Comparison of ENCODE assay signal across 12 cellular contexts in genomic region chr15:96343529-96344072, GRCh38. TPM values are rescaled to one million over a fixed set of nuclear protein-coding genes. Genes with fewer than 3 reads are reported as not detected.
DNase-seq lines count a peak whose midpoint lies in the region; ATAC-seq, FAIRE-seq and TF ChIP-seq lines count a peak whose summit lies in the region.
"Had no signal": no experiment of that assay in that cellular context is flagged by ENCODE, and none has a peak within 500 bp of the region (broad histone marks: within the 10 kb centered on the region; RNA-seq: fewer than 3 reads in every experiment).

No MANE protein-coding gene starts in this region.

- H3K9me3 Mint-ChIP-seq in brain, result no peaks in the 10 kb centered on the region
- no peaks in the 10 kb centered on the region for H3K9me3 Mint-ChIP-seq in natural killer cell treated with Interleukin-12 subunit alpha and Interleukin-12 subunit beta and Interleukin-15 and Interleukin-18, amount 100 ng/mL, for 72 hours
- H3K9me3 Mint-ChIP-seq: CD4-positive, alpha-beta T cell had no signal

- H3K27ac ChIP-seq in kidney (ENCODE audit: low read depth in 2 of 2, low read length in 2 of 2), result peak overlapping the region; percentile 87 to 91
- peak overlapping the region; percentile 93 to 98 (median 95) for H3K27ac ChIP-seq in gastrocnemius medialis

- H3K36me3 ChIP-seq in kidney (ENCODE audit: control insufficient read depth in 1 of 2, insufficient read depth in 2 of 2, low read length in 2 of 2), result peaks cover 0 to 17% of the 10 kb centered on the region in 2 donors
- H3K36me3 ChIP-seq in gastrocnemius medialis, result no peaks in the 10 kb centered on the region

- FAIRE-seq in kidney (lab: Jason Lieb, UNC), result no peak
- FAIRE-seq: TTC549 had no signal

- H3K36me3 Mint-ChIP-seq in brain, result peaks cover 45% of the 10 kb centered on the region
- peaks cover 12% of the 10 kb centered on the region for H3K36me3 Mint-ChIP-seq in natural killer cell treated with Interleukin-12 subunit alpha and Interleukin-12 subunit beta and Interleukin-15 and Interleukin-18, amount 100 ng/mL, for 72 hours
- H3K36me3 Mint-ChIP-seq: activated naive CD8-positive, alpha-beta T cell treated with anti-CD3 and anti-CD28 coated beads, Interleukin-2, amount 10 ng/mL, durations not matched to agents 7 days and 5 days had no signal

- no peaks in the 10 kb centered on the region for H3K9me3 ChIP-seq in kidney (ENCODE audit: control insufficient read depth in 1 of 2, low read length in 2 of 2)
- H3K9me3 ChIP-seq in gastrocnemius medialis, result no peaks in the 10 kb centered on the region

- TF ChIP-seq POLR2A in gastrocnemius medialis (IDR thresholded peaks at IDR 0.05), result no peak

- intact Hi-C loops in kidney (cut with DNase I), result no loop called here
- intact Hi-C loops in gastrocnemius medialis (cut with DNase I; ENCODE audit: low total_unique reads), result loop anchor here (5.0 to 10.0 kb wide), 2 partner anchors 291 to 899 kb away; no protein-coding TSS in a partner anchor

- H3K9ac ChIP-seq in kidney (ENCODE audit: low read length in 2 of 2), result peak overlapping the region; percentile 82 to 83

- DNase-seq in HCEC 1CT, result peak; percentile 45
- peak; percentile 73 for DNase-seq in kidney
- DNase-seq in gastrocnemius medialis, result no peak
- no peak for DNase-seq in natural killer cell treated with Interleukin-12 subunit alpha and Interleukin-12 subunit beta and Interleukin-15 and Interleukin-18, amount 100 ng/mL, for 72 hours (ENCODE audit: low spot score)
- DNase-seq in effector CD8-positive, alpha-beta T cell (lab: John Stamatoyannopoulos, UW), result no peak
- DNase-seq: activated naive CD8-positive, alpha-beta T cell treated with anti-CD3 and anti-CD28 coated beads, Interleukin-2, amount 10 ng/mL, durations not matched to agents 7 days and 5 days; CD4-positive, alpha-beta T cell; stimulated activated naive CD8-positive, alpha-beta T cell treated with anti-CD3 and anti-CD28 coated beads, Interleukin-15, amount 100 ng/mL, for 72 hours had no signal

- H3K27ac Mint-ChIP-seq in brain, result peak overlapping the region in 4 of 5 experiments; percentile 96 to 99 (median 97)
- H3K27ac Mint-ChIP-seq in natural killer cell treated with Interleukin-12 subunit alpha and Interleukin-12 subunit beta and Interleukin-15 and Interleukin-18, amount 100 ng/mL, for 72 hours, result no peak overlapping the region
- H3K27ac Mint-ChIP-seq: CD4-positive, alpha-beta T cell had no signal

- H3K4me3 ChIP-seq in kidney (ENCODE audit: low read length in 2 of 2) (peak overlapping the region in 1 of 2 donors; percentile 65), gastrocnemius medialis (peak overlapping the region; percentile 29 to 86 (median 72))

- in situ Hi-C loops in gastrocnemius medialis (cut with MboI; ENCODE audit: low sequenced_read_pairs in 4 of 4), result loop anchor here in 2 of 4 donors (10.0 to 25.0 kb wide), 3 partner anchors 1079 to 1619 kb away; partner anchors contain the start of gene ARRDC4 (in 1 of the 2)

- no peaks in the 10 kb centered on the region for H3K27me3 ChIP-seq in gastrocnemius medialis

- ATAC-seq in gastrocnemius medialis, result no peak
- ATAC-seq in HG02938 (IDR thresholded peaks at IDR 0.05; ENCODE audit: unreplicated experiment), result no peak
- no peak for ATAC-seq in natural killer cell treated with Interleukin-12 subunit alpha and Interleukin-12 subunit beta and Interleukin-15 and Interleukin-18, amount 100 ng/mL, for 72 hours
- ATAC-seq in GM21717 (IDR thresholded peaks at IDR 0.05; ENCODE audit: unreplicated experiment), result no peak
- ATAC-seq: stimulated activated naive CD8-positive, alpha-beta T cell treated with anti-CD3 and anti-CD28 coated beads, Interleukin-15, amount 100 ng/mL, for 72 hours had no signal

- peaks cover 84% of the 10 kb centered on the region for H3K4me1 Mint-ChIP-seq in brain
- peaks cover 5 to 12% of the 10 kb centered on the region in 2 donors for H3K4me1 Mint-ChIP-seq in natural killer cell treated with Interleukin-12 subunit alpha and Interleukin-12 subunit beta and Interleukin-15 and Interleukin-18, amount 100 ng/mL, for 72 hours (ENCODE audit: low read depth in 2 of 2)

- peaks cover 47% of the 10 kb centered on the region for H3K27me3 Mint-ChIP-seq in brain
- peaks cover 66 to 96% of the 10 kb centered on the region in 2 donors for H3K27me3 Mint-ChIP-seq in natural killer cell treated with Interleukin-12 subunit alpha and Interleukin-12 subunit beta and Interleukin-15 and Interleukin-18, amount 100 ng/mL, for 72 hours

- H3K4me3 Mint-ChIP-seq in brain, result peak overlapping the region in 4 of 5 experiments; percentile 91 to 97 (median 95)
- no peak overlapping the region for H3K4me3 Mint-ChIP-seq in natural killer cell treated with Interleukin-12 subunit alpha and Interleukin-12 subunit beta and Interleukin-15 and Interleukin-18, amount 100 ng/mL, for 72 hours
- H3K4me3 Mint-ChIP-seq: activated naive CD8-positive, alpha-beta T cell treated with anti-CD3 and anti-CD28 coated beads, Interleukin-2, amount 10 ng/mL, durations not matched to agents 7 days and 5 days; CD4-positive, alpha-beta T cell; stimulated activated naive CD8-positive, alpha-beta T cell treated with anti-CD3 and anti-CD28 coated beads, Interleukin-15, amount 100 ng/mL, for 72 hours had no signal

- H3K4me1 ChIP-seq in kidney (ENCODE audit: control insufficient read depth in 1 of 2, insufficient read depth in 1 of 2, low read depth in 1 of 2, low read length in 2 of 2) (peaks cover 19 to 22% of the 10 kb centered on the region in 2 donors), gastrocnemius medialis (peaks cover 0 to 28% of the 10 kb centered on the region in 2 donors)

- TF ChIP-seq CTCF in brain (conservative IDR thresholded peaks at IDR 0.05) (no peak), kidney (IDR thresholded peaks at IDR 0.05; ENCODE audit: borderline replicate concordance, extremely low read depth, insufficient read depth) (no peak), gastrocnemius medialis (IDR thresholded peaks at IDR 0.05 in 4 of 5, conservative IDR thresholded peaks at IDR 0.05 in 1 of 5) (no peak)

RNA-seq across cellular contexts. Expression of gene NR2F2, which starts 13.1 kb away (rescaled TPM):
- polyA plus RNA-seq in brain (ENCODE audit: insufficient read depth, low read depth, low replicate concordance) (60.4 TPM), kidney (ENCODE audit: insufficient read depth, low read depth, low replicate concordance) (42.5 TPM)
- total RNA-seq in kidney (191 TPM), gastrocnemius medialis (10 to 100 TPM in 1 of 4 donors, 1 to 10 TPM in 3; 4.3 to 14.6 (median 9.3) TPM)
- not detected for total RNA-seq in natural killer cell treated with Interleukin-12 subunit alpha and Interleukin-12 subunit beta and Interleukin-15 and Interleukin-18, amount 100 ng/mL, for 72 hours
- total RNA-seq: activated naive CD8-positive, alpha-beta T cell treated with anti-CD3 and anti-CD28 coated beads, Interleukin-2, amount 10 ng/mL, durations not matched to agents 7 days and 5 days; CD4-positive, alpha-beta T cell had no signal

Comparison
In these comparisons a context has a peak if more than half of its experiments do, and no peak if none do; other contexts are left out.
1. DNase-seq: peak in HCEC 1CT (single experiment) and kidney (single experiment); none in gastrocnemius medialis (0 of 2), natural killer cell treated with Interleukin-12 subunit alpha and Interleukin-12 subunit beta and Interleukin-15 and Interleukin-18, amount 100 ng/mL, for 72 hours (single experiment) and effector CD8-positive, alpha-beta T cell (single experiment).
2. H3K27ac Mint-ChIP-seq: peak in brain (4 of 5); none in natural killer cell treated with Interleukin-12 subunit alpha and Interleukin-12 subunit beta and Interleukin-15 and Interleukin-18, amount 100 ng/mL, for 72 hours (0 of 2).
3. RNA of gene NR2F2, which starts 13.1 kb away (total RNA-seq): 191 TPM in kidney (single experiment); 4.3 to 14.6 TPM in gastrocnemius medialis and not detected in natural killer cell treated with Interleukin-12 subunit alpha and Interleukin-12 subunit beta and Interleukin-15 and Interleukin-18, amount 100 ng/mL, for 72 hours; every median in the first group is over 10 times any median in the second.